In the genomic region with DNA sequence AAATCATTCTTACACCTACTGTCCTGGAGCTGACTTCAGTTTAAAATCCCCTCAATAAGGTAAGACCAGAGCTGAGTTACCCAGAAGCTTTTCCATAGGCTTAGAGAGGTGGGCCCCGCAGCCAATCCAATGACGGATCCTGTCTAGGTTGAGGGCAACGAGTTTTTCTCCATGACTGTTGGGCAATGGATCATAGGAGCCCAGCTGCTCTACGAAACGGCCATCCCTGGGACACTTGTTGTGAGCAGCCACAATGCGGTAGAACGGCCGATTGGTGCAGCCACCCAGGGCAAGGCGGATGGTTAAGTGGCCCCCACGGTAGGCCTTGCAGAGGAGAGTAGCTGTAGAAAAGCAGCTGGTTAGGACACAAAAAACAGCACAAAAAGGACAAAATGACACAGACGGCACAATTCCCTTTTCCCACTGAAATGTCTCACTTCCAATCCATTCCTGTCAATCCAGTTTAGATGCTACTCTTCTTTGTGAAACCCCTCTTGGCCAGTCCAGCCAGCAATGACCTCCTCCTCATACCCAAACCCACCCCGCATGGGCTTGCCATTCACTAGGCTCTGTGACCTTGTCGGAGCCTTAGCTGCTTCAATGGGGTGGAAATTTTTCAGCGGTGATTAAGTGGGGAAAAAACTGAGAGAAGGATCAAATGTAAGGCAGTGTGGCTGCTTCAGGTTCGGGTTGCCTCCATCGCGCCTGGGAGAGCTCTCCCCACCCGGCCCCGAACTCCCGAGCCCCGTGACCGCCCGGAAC, we compare ENCODE assay signal across 8 cellular contexts. TPM values are rescaled to one million over a fixed set of nuclear protein-coding genes. Genes with fewer than 3 reads are reported as not detected.
DNase-seq lines count a peak whose midpoint lies in the region.

No MANE protein-coding gene starts in this region.

- H3K36me3 ChIP-seq in HUES48 (ENCODE audit: control insufficient read depth, insufficient read depth, low read length) (peaks cover 23% of the 10 kb centered on the region), adipocyte (ENCODE audit: control insufficient read depth, insufficient read depth, low read length, severe bottlenecking) (peaks cover 23% of the 10 kb centered on the region), iPS-18a (ENCODE audit: control insufficient read depth, low read depth, low read length) (peaks cover 19% of the 10 kb centered on the region)

- H3K27ac Mint-ChIP-seq in activated CD4-positive, alpha-beta T cell treated with anti-CD3 and anti-CD28 coated beads, Interleukin-2, amount 10 ng/mL, durations not matched to agents 24 days and 14 days, result peak overlapping the region; percentile 96

- H3K4me3 Mint-ChIP-seq in activated CD4-positive, alpha-beta T cell treated with anti-CD3 and anti-CD28 coated beads, Interleukin-2, amount 10 ng/mL, durations not matched to agents 24 days and 14 days, result peak overlapping the region; percentile 94

- no peaks in the 10 kb centered on the region for H3K9me3 Mint-ChIP-seq in activated CD4-positive, alpha-beta T cell treated with anti-CD3 and anti-CD28 coated beads, Interleukin-2, amount 10 ng/mL, durations not matched to agents 24 days and 14 days

- peaks cover 34% of the 10 kb centered on the region for H3K4me1 Mint-ChIP-seq in activated CD4-positive, alpha-beta T cell treated with anti-CD3 and anti-CD28 coated beads, Interleukin-2, amount 10 ng/mL, durations not matched to agents 24 days and 14 days

- H3K27ac ChIP-seq in HUES48 (ENCODE audit: low read depth, low read length), result peak overlapping the region; percentile 95
- H3K27ac ChIP-seq in iPS-18a (ENCODE audit: low read length), result peak overlapping the region; percentile 84

- no peaks in the 10 kb centered on the region for H3K9me3 ChIP-seq in HUES48 (ENCODE audit: control insufficient read depth, insufficient read depth, low read length)
- no peaks in the 10 kb centered on the region for H3K9me3 ChIP-seq in adipocyte (ENCODE audit: control insufficient read depth, low read length)
- no peaks in the 10 kb centered on the region for H3K9me3 ChIP-seq in iPS-18a (ENCODE audit: control insufficient read depth, low read depth, low read length)

- peak; percentile 64 for DNase-seq in activated CD4-positive, alpha-beta T cell treated with anti-CD3 and anti-CD28 coated beads, Interleukin-2, amount 10 ng/mL, durations not matched to agents 24 days and 14 days
- no peak for DNase-seq in activated CD4-positive, alpha-beta T cell treated with anti-CD3 and anti-CD28 coated beads, Interleukin-2, amount 50 U/mL, for 1 hour
- DNase-seq in adipocyte (ENCODE audit: low read depth) (peak; percentile 16), glomerular visceral epithelial cell (ENCODE audit: extremely low spot score) (no peak), retina (no peak)
- DNase-seq in stimulated activated CD4-positive, alpha-beta T cell treated with anti-CD3 and anti-CD28 coated beads, Interleukin-4, amount 100 ng/mL, for 24 hours, result peak; percentile 12

- peak overlapping the region; percentile 94 for H3K4me3 ChIP-seq in HUES48 (ENCODE audit: low read depth, low read length)
- peak overlapping the region; percentile 95 for H3K4me3 ChIP-seq in adipocyte (ENCODE audit: low read length)
- peak overlapping the region; percentile 94 for H3K4me3 ChIP-seq in iPS-18a (ENCODE audit: low read length)

- H3K9ac ChIP-seq in HUES48 (ENCODE audit: low read depth, low read length) (peak overlapping the region; percentile 90), adipocyte (ENCODE audit: low read length) (peak overlapping the region; percentile 95), iPS-18a (ENCODE audit: low read length) (peak overlapping the region; percentile 91)

- H3K27me3 ChIP-seq in HUES48 (ENCODE audit: control insufficient read depth, insufficient read depth, low read length), result no peaks in the 10 kb centered on the region
- H3K27me3 ChIP-seq in adipocyte (replicated peaks; ENCODE audit: control insufficient read depth, insufficient read depth, low read length), result no peaks in the 10 kb centered on the region
- H3K27me3 ChIP-seq in iPS-18a (ENCODE audit: control insufficient read depth, insufficient read depth, low read length), result no peaks in the 10 kb centered on the region

- intact Hi-C loops in activated CD4-positive, alpha-beta T cell treated with anti-CD3 and anti-CD28 coated beads, Interleukin-2, amount 10 ng/mL, durations not matched to agents 24 days and 14 days (cut with micrococcal nuclease), result loop anchor here (2.0 to 5.0 kb wide), 3 partner anchors 83 to 490 kb away; a partner anchor contains a TSS

- H3K4me1 ChIP-seq in HUES48 (ENCODE audit: control insufficient read depth, insufficient read depth, low read length) (peaks cover 9% of the 10 kb centered on the region; the same call in 1 of the 2 replicates), adipocyte (ENCODE audit: control insufficient read depth, insufficient read depth, low read length) (peaks cover 29% of the 10 kb centered on the region), iPS-18a (ENCODE audit: control insufficient read depth, low read depth, low read length) (peaks cover 3% of the 10 kb centered on the region)

- H3K36me3 Mint-ChIP-seq in activated CD4-positive, alpha-beta T cell treated with anti-CD3 and anti-CD28 coated beads, Interleukin-2, amount 10 ng/mL, durations not matched to agents 24 days and 14 days (ENCODE audit: low read depth), result peaks cover 48% of the 10 kb centered on the region

- no peaks in the 10 kb centered on the region for H3K27me3 Mint-ChIP-seq in activated CD4-positive, alpha-beta T cell treated with anti-CD3 and anti-CD28 coated beads, Interleukin-2, amount 10 ng/mL, durations not matched to agents 24 days and 14 days

RNA-seq across cellular contexts. Expression of a gene that starts 0.6 kb away (rescaled TPM):
- total RNA-seq in activated CD4-positive, alpha-beta T cell treated with anti-CD3 and anti-CD28 coated beads, Interleukin-2, amount 10 ng/mL, durations not matched to agents 24 days and 14 days, result 164 TPM in 2 replicates

RNA-seq across cellular contexts. Expression of a gene that starts 4.8 kb away (rescaled TPM):
- total RNA-seq in activated CD4-positive, alpha-beta T cell treated with anti-CD3 and anti-CD28 coated beads, Interleukin-2, amount 10 ng/mL, durations not matched to agents 24 days and 14 days, result 54.2 and 56.6 TPM in 2 replicates

Comparison
In these comparisons a context has a peak if more than half of its experiments do, and no peak if none do; other contexts are left out.
1. DNase-seq: peak in activated CD4-positive, alpha-beta T cell treated with anti-CD3 and anti-CD28 coated beads, Interleukin-2, amount 10 ng/mL, durations not matched to agents 24 days and 14 days (single experiment), adipocyte (single experiment) and stimulated activated CD4-positive, alpha-beta T cell treated with anti-CD3 and anti-CD28 coated beads, Interleukin-4, amount 100 ng/mL, for 24 hours (single experiment); none in activated CD4-positive, alpha-beta T cell treated with anti-CD3 and anti-CD28 coated beads, Interleukin-2, amount 50 U/mL, for 1 hour (single experiment), glomerular visceral epithelial cell (single experiment) and retina (single experiment).
2. Peak in every context shown above with its lines, with median percentiles within 50 percentile points of each other: H3K4me3 ChIP-seq and H3K9ac ChIP-seq.